Comparison of ENCODE assay signal across 8 cellular contexts in the genomic region with DNA sequence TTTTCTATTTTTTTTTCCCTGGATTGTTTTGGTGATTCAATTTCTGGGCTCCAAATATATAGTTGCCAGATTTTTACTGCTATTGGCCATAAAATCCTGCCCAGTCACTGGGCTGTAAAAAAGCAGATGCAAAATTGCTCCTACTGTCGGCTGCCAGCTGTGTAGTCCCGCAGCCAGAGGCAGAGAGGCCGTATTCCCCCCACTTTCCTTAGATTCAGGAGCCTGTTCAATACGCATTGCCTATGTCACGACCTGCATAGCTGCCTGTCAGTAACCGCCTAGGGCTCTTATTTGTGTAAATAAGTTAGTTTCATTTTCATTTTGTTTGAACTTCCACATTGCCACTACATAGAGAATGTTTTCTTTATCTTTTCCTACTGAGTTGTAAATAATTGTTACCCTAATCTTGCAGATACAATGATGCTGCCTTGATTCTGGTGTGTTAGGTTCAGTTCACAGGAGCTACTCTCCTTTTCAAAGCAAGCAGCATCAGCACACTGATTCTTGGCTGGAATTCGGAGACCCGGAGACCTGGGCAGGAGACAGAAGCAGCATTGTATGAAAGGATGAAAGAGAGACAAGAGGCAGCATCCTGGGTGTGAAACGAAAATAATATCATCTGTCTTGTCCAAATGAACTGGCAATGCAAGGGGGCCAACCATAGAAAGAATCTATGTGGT. TPM values are rescaled to one million over a fixed set of nuclear protein-coding genes. Genes with fewer than 3 reads are reported as not detected.
DNase-seq lines count a peak whose midpoint lies in the region; ATAC-seq and TF ChIP-seq lines count a peak whose summit lies in the region.

No MANE protein-coding gene starts in this region.

- H3K79me1 ChIP-seq in H9 (ENCODE audit: insufficient read depth, low read depth, low read length, poor library complexity, severe bottlenecking) = no peaks in the 10 kb centered on the region

- no CpG with 5 or more reads among the region's 9 CpGs for WGBS in H9 (ENCODE audit: extremely low coverage, insufficient read length, low lambda C conversion rate)
- 29% methylated on average over 9 of the region's 9 CpGs for WGBS in urinary bladder

- no peaks in the 10 kb centered on the region for H3K27me3 ChIP-seq in H9 (ENCODE audit: insufficient read depth, low read length)
- H3K27me3 ChIP-seq in lower lobe of right lung (ENCODE audit: low read depth) = no peaks in the 10 kb centered on the region

- H2BK20ac ChIP-seq in H9 (ENCODE audit: low read depth, low read length, poor library complexity, severe bottlenecking) = no peak overlapping the region

- no peaks in the 10 kb centered on the region for H3K23me2 ChIP-seq in H9 (ENCODE audit: insufficient read length, low read depth, low read length, poor library complexity, severe bottlenecking)

- H3T11ph ChIP-seq in H9 (ENCODE audit: low read length) = no peak overlapping the region

- H4K5ac ChIP-seq in H9 (ENCODE audit: insufficient read length, low read depth, low read length) = no peak overlapping the region

- peaks cover 3 to 4% of the 10 kb centered on the region in 2 experiments for H3K4me1 Mint-ChIP-seq in H9

- H3K36me3 Mint-ChIP-seq in H9 (ENCODE audit: insufficient read depth in 1 of 3, low read depth in 3 of 3) = peaks cover 3 to 11% (median 6%) of the 10 kb centered on the region in 3 experiments; a peak in 5 of 7 replicates

- H3K9me3 ChIP-seq in H9 (ENCODE audit: control insufficient read depth, low read depth, low read length) = no peaks in the 10 kb centered on the region
- H3K9me3 ChIP-seq in lower lobe of right lung = no peaks in the 10 kb centered on the region

- no peak overlapping the region for H3K9ac ChIP-seq in H9 (ENCODE audit: extremely low read depth, insufficient read length, low read length)

- no peaks in the 10 kb centered on the region for H3K4me1 ChIP-seq in H9 (ENCODE audit: insufficient read depth, low read length)
- peaks cover 19% of the 10 kb centered on the region for H3K4me1 ChIP-seq in lower lobe of right lung
- H3K4me1 ChIP-seq in urinary bladder (ENCODE audit: insufficient read depth) = no peaks in the 10 kb centered on the region

- no peak for DNase-seq in activated CD4-positive, CD25-positive, alpha-beta regulatory T cell treated with anti-CD3 and anti-CD28 coated beads, Interleukin-2, amount 50 U/mL, for 72 hours
- no peak for DNase-seq in H9
- DNase-seq in NCI-H345 treated with DMSO at 0.1 percent for 48 hours (lab: John Stamatoyannopoulos, UW; ENCODE audit: unreplicated experiment) = peak; percentile 3
- peak; percentile 70 to 72 for DNase-seq in cardiac fibroblast (ENCODE audit: low read depth in 2 of 2)
- DNase-seq in lower lobe of right lung = no peak
- no peak for DNase-seq in NCI-H524 treated with DMSO at 0.1 percent for 48 hours (lab: John Stamatoyannopoulos, UW)

- H3K14ac ChIP-seq in H9 (ENCODE audit: insufficient read depth, low read length) = no peak overlapping the region

- no peaks in the 10 kb centered on the region for H3K79me2 ChIP-seq in H9 (ENCODE audit: insufficient read depth, low read length)

- no peak overlapping the region for H4K91ac ChIP-seq in H9 (ENCODE audit: insufficient read length, low read depth, low read length)

- no peak overlapping the region for H2BK5ac ChIP-seq in H9 (ENCODE audit: insufficient read length, low read length)

- no peak overlapping the region for H3K4me2 ChIP-seq in H9 (ENCODE audit: insufficient read depth, insufficient read length, low read length)

- H3K27ac Mint-ChIP-seq in H9 = no peak overlapping the region

- no peak overlapping the region for H2BK120ac ChIP-seq in H9 (ENCODE audit: low read depth, low read length, poor library complexity, severe bottlenecking)

- H3K23ac ChIP-seq in H9 (ENCODE audit: insufficient read length, low read depth, low read length) = no peak overlapping the region

- H4K8ac ChIP-seq in H9 (replicated peaks; ENCODE audit: insufficient read length, low read depth, low read length) = no peak overlapping the region

- no peak overlapping the region for H2BK15ac ChIP-seq in H9 (ENCODE audit: low read depth, low read length)

- H3K27ac ChIP-seq in H9 (ENCODE audit: insufficient read length, low read depth, low read length) (no peak overlapping the region), lower lobe of right lung (peak overlapping the region; percentile 37), urinary bladder (ENCODE audit: low read depth) (no peak overlapping the region)

- H2BK12ac ChIP-seq in H9 (ENCODE audit: insufficient read length, low read depth, low read length) = no peak overlapping the region

- no peak for TF ChIP-seq CTCF in H9 (conservative IDR thresholded peaks at IDR 0.05)
- no peak for TF ChIP-seq CTCF in cardiac fibroblast (IDR thresholded peaks at IDR 0.05; ENCODE audit: low read depth, low read length)
- no peak for TF ChIP-seq CTCF in lower lobe of right lung (IDR thresholded peaks at IDR 0.05)

- no peaks in the 10 kb centered on the region for H3K36me3 ChIP-seq in lower lobe of right lung
- no peaks in the 10 kb centered on the region for H3K36me3 ChIP-seq in urinary bladder (ENCODE audit: insufficient read depth)

- H3K4me3 ChIP-seq in cardiac fibroblast (replicated peaks in 1 of 2; ENCODE audit: low read depth in 2 of 2, low read length in 2 of 2) (peak overlapping the region; percentile 2 to 47), lower lobe of right lung (peak overlapping the region; percentile 51), urinary bladder (ENCODE audit: low read depth, low read length) (peak overlapping the region; percentile 14)

- no peak overlapping the region for H3K18ac ChIP-seq in H9 (ENCODE audit: insufficient read length, low read depth, low read length)

- peaks cover 2% of the 10 kb centered on the region for H3K27me3 Mint-ChIP-seq in H9 (ENCODE audit: low read depth)

- intact Hi-C loops in lower lobe of right lung (cut with DNase I) = no loop called here

- peak; percentile 35 to 59 for ATAC-seq in activated CD4-positive, CD25-positive, alpha-beta regulatory T cell treated with anti-CD3 and anti-CD28 coated beads, Interleukin-2, amount 50 U/mL, for 24 hours
- ATAC-seq in lower lobe of right lung = peak; percentile 50 to 86

- peaks cover 7 to 15% of the 10 kb centered on the region in 2 experiments; a peak in 4 of 5 replicates for H3K9me3 Mint-ChIP-seq in H9

- no peak overlapping the region for H3K56ac ChIP-seq in H9 (ENCODE audit: insufficient read length, low read depth, low read length)

- no peak overlapping the region for H2AK5ac ChIP-seq in H9 (ENCODE audit: insufficient read length, low read length)

- H3K4ac ChIP-seq in H9 (ENCODE audit: low read depth, low read length) = no peak overlapping the region

- H4K20me1 ChIP-seq in H9 (ENCODE audit: control insufficient read depth, insufficient read depth, insufficient read length) = no peaks in the 10 kb centered on the region

- H3K4me3 Mint-ChIP-seq in H9 = no peak overlapping the region

- peak overlapping the region; percentile 52 for H2AFZ ChIP-seq in H9 (ENCODE audit: low read length)

RNA-seq across cellular contexts. Expression of a gene that starts 46.0 kb away (rescaled TPM):
- total RNA-seq in H9 (2021) = 13.2 and 14.4 TPM in 2 replicates
- total RNA-seq in lower lobe of right lung = 11.8 TPM
- 27.8 TPM for total RNA-seq in urinary bladder
- polyA plus RNA-seq in urinary bladder = 12.4 TPM

Comparison
In these comparisons a context has a peak if more than half of its experiments do, and no peak if none do; other contexts are left out.
1. DNase-seq: peak in NCI-H345 treated with DMSO at 0.1 percent for 48 hours (single experiment) and cardiac fibroblast (2 of 2); none in activated CD4-positive, CD25-positive, alpha-beta regulatory T cell treated with anti-CD3 and anti-CD28 coated beads, Interleukin-2, amount 50 U/mL, for 72 hours (single experiment), H9 (single experiment), lower lobe of right lung (single experiment) and NCI-H524 treated with DMSO at 0.1 percent for 48 hours (single experiment).
2. Peak in every context shown above with its lines, with median percentiles within 50 percentile points of each other: H3K4me3 ChIP-seq.